Comparison of ENCODE assay signal across 37 cellular contexts in the genomic region with DNA sequence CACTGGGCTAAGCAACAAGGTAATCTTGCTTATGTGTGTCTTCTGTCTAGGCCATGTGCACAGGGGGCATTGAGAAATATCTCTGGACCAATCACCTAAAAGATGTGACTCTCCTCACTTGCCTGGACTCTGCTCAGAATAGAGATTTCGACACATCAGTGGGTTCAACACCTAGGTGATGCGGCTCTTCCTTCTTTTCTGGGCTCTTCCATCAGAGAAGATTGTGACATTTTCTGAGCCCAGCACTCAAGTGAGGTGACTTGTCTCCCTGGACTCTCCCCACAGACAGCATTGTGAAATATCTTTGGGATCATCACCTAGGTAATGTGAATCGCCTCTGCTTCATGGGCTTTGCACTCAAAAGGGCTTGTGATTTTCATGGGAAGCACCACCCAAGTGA.
"Had no signal": no experiment of that assay in that cellular context is flagged by ENCODE, and none has a peak within 500 bp of the region (broad histone marks: within the 10 kb centered on the region; RNA-seq: fewer than 3 reads in every experiment).

No MANE protein-coding gene starts in this region.

- ATAC-seq: activated CD8-positive, alpha-beta T cell treated with anti-CD3 and anti-CD28 coated beads for 36 hours; activated naive CD4-positive, alpha-beta T cell treated with anti-CD3 and anti-CD28 coated beads, Interleukin-2, amount 50 U/mL, for 72 hours; activated T-cell treated with anti-CD3 and anti-CD28 coated beads, Interleukin-2, amount 50 U/mL, for 4 hours; activated T-cell treated with anti-CD3 and anti-CD28 coated beads, Interleukin-2, amount 50 U/mL, for 72 hours; activated T-helper 17 cell treated with anti-CD3 and anti-CD28 coated beads, Interleukin-2, amount 50 U/mL, for 72 hours; body of pancreas had no signal

- H3K4me1 ChIP-seq: adrenal gland, body of pancreas had no signal

- H3K36me3 ChIP-seq: adrenal gland, brain microvascular endothelial cell, cardiac muscle cell had no signal

- H3K36me3 Mint-ChIP-seq: activated CD4-positive, alpha-beta memory T cell treated with anti-CD3 and anti-CD28 coated beads for 36 hours; activated naive CD8-positive, alpha-beta T cell treated with anti-CD3 and anti-CD28 coated beads for 36 hours had no signal

- H3K27me3 Mint-ChIP-seq: activated B cell treated with CpG ODN at 0.5 μM for 24 hours; activated CD4-positive, alpha-beta memory T cell treated with anti-CD3 and anti-CD28 coated beads for 36 hours; activated CD4-positive, alpha-beta T cell treated with anti-CD3 and anti-CD28 coated beads, Interleukin-2, amount 10 ng/mL, durations not matched to agents 24 days and 14 days; activated CD8-positive, alpha-beta T cell treated with anti-CD3 and anti-CD28 coated beads for 36 hours; activated naive CD8-positive, alpha-beta T cell treated with anti-CD3 and anti-CD28 coated beads for 36 hours; activated T-helper 17 cell treated with anti-CD3 and anti-CD28 coated beads, Interleukin-2, amount 50 U/mL, for 72 hours; central memory CD8-positive, alpha-beta T cell had no signal

- H3K9me3 ChIP-seq: adrenal gland, body of pancreas had no signal

- H3K4me1 Mint-ChIP-seq: activated B cell treated with CpG ODN at 0.5 μM for 24 hours; activated CD4-positive, alpha-beta T cell treated with anti-CD3 and anti-CD28 coated beads, Interleukin-2, amount 10 ng/mL, durations not matched to agents 24 days and 14 days; activated naive CD8-positive, alpha-beta T cell treated with anti-CD3 and anti-CD28 coated beads for 36 hours; activated T-helper 17 cell treated with anti-CD3 and anti-CD28 coated beads, Interleukin-2, amount 50 U/mL, for 72 hours; central memory CD8-positive, alpha-beta T cell had no signal

- H3K4me3 ChIP-seq: adrenal gland, body of pancreas, cardiac muscle cell had no signal

- H3K27me3 ChIP-seq: adrenal gland, body of pancreas, brain microvascular endothelial cell, cardiac muscle cell had no signal

- H3K4me3 Mint-ChIP-seq: activated B cell treated with CpG ODN at 0.5 μM for 24 hours; activated CD4-positive, alpha-beta memory T cell treated with anti-CD3 and anti-CD28 coated beads for 36 hours; activated CD4-positive, alpha-beta T cell treated with anti-CD3 and anti-CD28 coated beads, Interleukin-2, amount 10 ng/mL, durations not matched to agents 24 days and 14 days; activated CD8-positive, alpha-beta T cell treated with anti-CD3 and anti-CD28 coated beads for 36 hours; activated naive CD4-positive, alpha-beta T cell treated with anti-CD3 and anti-CD28 coated beads for 36 hours; activated naive CD8-positive, alpha-beta T cell treated with anti-CD3 and anti-CD28 coated beads for 36 hours; activated T-cell treated with anti-CD3 and anti-CD28 coated beads, Interleukin-2, amount 50 U/mL, for 4 hours; activated T-cell treated with anti-CD3 and anti-CD28 coated beads, Interleukin-2, amount 50 U/mL, for 72 hours; activated T-helper 1 cell treated with anti-CD3 and anti-CD28 coated beads, Interleukin-12 subunit alpha, Interleukin-12 subunit beta, Interleukin-2, Interleukin-4 antibody, amounts not matched to agents 30 ng/mL and 10 ng/mL and 1 ng/mL, durations not matched to agents 14 hours and 24 hours and 36 hours; activated T-helper 17 cell treated with anti-CD3 and anti-CD28 coated beads, Interleukin-2, amount 50 U/mL, for 72 hours; central memory CD8-positive, alpha-beta T cell; T-helper 1 cell treated with Interleukin-12 subunit alpha and Interleukin-12 subunit beta and Interleukin-4 antibody, amounts not matched to agents 30 μg/mL and 1 μg/mL, for 36 hours; T-helper 2 cell treated with Interferon-gamma antibody and Interleukin-4, amounts not matched to agents 5 μg/mL and 100 μg/mL, for 36 hours had no signal

- DNase-seq: activated B cell treated with CpG ODN at 0.5 μM for 24 hours; activated CD4-positive, alpha-beta memory T cell treated with anti-CD3 and anti-CD28 coated beads for 36 hours; activated CD4-positive, alpha-beta T cell treated with anti-CD3 and anti-CD28 coated beads for 4 hours; activated CD4-positive, alpha-beta T cell treated with anti-CD3 and anti-CD28 coated beads, Interleukin-2, amount 10 ng/mL, durations not matched to agents 24 days and 14 days; activated CD4-positive, alpha-beta T cell treated with anti-CD3 and anti-CD28 coated beads, Interleukin-2, amount 50 U/mL, for 1 hour; activated CD4-positive, alpha-beta T cell treated with anti-CD3 and anti-CD28 coated beads, Interleukin-2, amount 50 U/mL, for 4 hours; activated CD4-positive, CD25-positive, alpha-beta regulatory T cell treated with anti-CD3 and anti-CD28 coated beads, Interleukin-2, amount 50 U/mL, for 72 hours; activated CD8-positive, alpha-beta memory T cell treated with anti-CD3 and anti-CD28 coated beads, Interleukin-2, amount 50 U/mL, for 4 hours; activated CD8-positive, alpha-beta T cell treated with anti-CD3 and anti-CD28 coated beads for 36 hours; activated effector memory CD4-positive, alpha-beta T cell treated with anti-CD3 and anti-CD28 coated beads, Interleukin-2, amount 50 U/mL, for 16 hours; activated gamma-delta T cell treated with Interleukin-2 at 50 U/mL for 16 hours; activated naive CD4-positive, alpha-beta T cell; activated naive CD4-positive, alpha-beta T cell treated with anti-CD3 and anti-CD28 coated beads for 36 hours; activated naive CD4-positive, alpha-beta T cell treated with anti-CD3 and anti-CD28 coated beads, Interleukin-2, amount 50 U/mL, for 16 hours; activated naive CD8-positive, alpha-beta T cell treated with anti-CD3 and anti-CD28 coated beads for 36 hours; activated T-cell treated with anti-CD3 and anti-CD28 coated beads for 4 hours; activated T-cell treated with anti-CD3 and anti-CD28 coated beads, Interleukin-2, amount 50 U/mL, for 1 hour; activated T-cell treated with anti-CD3 and anti-CD28 coated beads, Interleukin-2, amount 50 U/mL, for 4 hours; activated T-cell treated with anti-CD3 and anti-CD28 coated beads, Interleukin-2, amount 50 U/mL, for 72 hours; adrenal gland; amniotic stem cell; aorta; body of pancreas; brain microvascular endothelial cell; caudate nucleus; cerebellar nuclear complex; T-helper 1 cell; T-helper 2 cell; T-helper 9 cell had no signal

- H3K27ac ChIP-seq: adrenal gland, body of pancreas, brain microvascular endothelial cell, cardiac muscle cell, VCaP had no signal

- H3K27ac Mint-ChIP-seq: activated B cell treated with CpG ODN at 0.5 μM for 24 hours; activated CD4-positive, alpha-beta memory T cell treated with anti-CD3 and anti-CD28 coated beads for 36 hours; activated CD4-positive, alpha-beta T cell treated with anti-CD3 and anti-CD28 coated beads, Interleukin-2, amount 10 ng/mL, durations not matched to agents 24 days and 14 days; activated CD8-positive, alpha-beta T cell treated with anti-CD3 and anti-CD28 coated beads for 36 hours; activated naive CD4-positive, alpha-beta T cell treated with anti-CD3 and anti-CD28 coated beads for 36 hours; activated naive CD4-positive, alpha-beta T cell treated with anti-CD3 and anti-CD28 coated beads, Interleukin-2, amount 50 U/mL, for 72 hours; activated naive CD8-positive, alpha-beta T cell treated with anti-CD3 and anti-CD28 coated beads for 36 hours; activated T-cell treated with anti-CD3 and anti-CD28 coated beads, Interleukin-2, amount 50 U/mL, for 72 hours; activated T-helper 1 cell treated with anti-CD3 and anti-CD28 coated beads, Interleukin-12 subunit alpha, Interleukin-12 subunit beta, Interleukin-2, Interleukin-4 antibody, amounts not matched to agents 30 ng/mL and 10 ng/mL and 1 ng/mL, durations not matched to agents 14 hours and 24 hours and 36 hours; activated T-helper 17 cell treated with anti-CD3 and anti-CD28 coated beads, Interleukin-2, amount 50 U/mL, for 72 hours; T-helper 1 cell treated with Interleukin-12 subunit alpha and Interleukin-12 subunit beta and Interleukin-4 antibody, amounts not matched to agents 30 μg/mL and 1 μg/mL, for 36 hours; T-helper 2 cell treated with Interferon-gamma antibody and Interleukin-4, amounts not matched to agents 5 μg/mL and 100 μg/mL, for 36 hours had no signal
